ENCODE assay signal across 16 cellular contexts in the genomic region with DNA sequence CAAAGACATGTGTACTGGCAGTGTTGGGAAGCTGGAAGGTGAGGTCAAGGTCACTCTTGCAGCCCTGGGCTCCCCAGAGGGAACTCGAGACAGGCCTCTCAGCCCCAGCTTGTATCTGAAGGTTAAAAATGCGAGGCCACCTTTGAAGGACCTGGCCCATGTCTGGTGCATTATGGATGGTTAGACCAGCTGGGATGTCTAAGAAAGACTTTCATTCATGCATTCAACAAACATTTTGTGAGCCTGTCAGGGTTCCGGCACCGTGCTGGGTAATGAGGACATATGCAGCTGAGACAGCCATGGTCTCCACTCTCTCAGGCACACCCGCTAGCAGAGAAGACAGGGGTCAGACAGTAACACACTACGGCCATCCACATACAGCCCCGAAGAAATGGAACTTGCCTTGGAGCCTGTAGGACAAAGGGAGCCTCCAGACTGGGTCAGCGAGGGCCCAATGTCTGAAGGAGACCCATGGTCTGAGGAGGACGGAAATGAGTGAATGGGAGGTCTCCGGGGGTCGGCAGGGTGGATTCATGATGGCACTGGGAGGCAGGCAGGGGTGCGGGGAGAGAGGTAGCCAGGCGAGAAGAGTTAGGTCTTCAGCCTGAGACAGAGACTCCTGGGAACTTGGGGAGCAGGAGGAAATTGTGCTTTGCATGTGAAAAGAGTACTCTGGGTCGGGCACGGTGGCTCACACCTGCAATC. TPM values are rescaled to one million over a fixed set of nuclear protein-coding genes. Genes with fewer than 3 reads are reported as not detected.
DNase-seq lines count a peak whose midpoint lies in the region; ATAC-seq and TF ChIP-seq lines count a peak whose summit lies in the region.
"Had no signal": no experiment of that assay in that cellular context is flagged by ENCODE, and none has a peak within 500 bp of the region (broad histone marks: within the 10 kb centered on the region; RNA-seq: fewer than 3 reads in every experiment).

No MANE protein-coding gene starts in this region.

- intact Hi-C loops in CD14-positive monocyte (cut with micrococcal nuclease) = no loop called here
- intact Hi-C loops in dorsolateral prefrontal cortex (cut with DNase I) = no loop called here
- intact Hi-C loops in sciatic nerve (cut with DNase I) = no loop called here

- no peak for ATAC-seq in activated CD8-positive, alpha-beta memory T cell treated with anti-CD3 and anti-CD28 coated beads, Interleukin-2, amount 10 ng/mL, durations not matched to agents 7 days and 5 days
- ATAC-seq in sciatic nerve (no peak), GM19452 (IDR thresholded peaks at IDR 0.05; ENCODE audit: unreplicated experiment) (no peak)

- TF ChIP-seq CTCF in CD14-positive monocyte (IDR thresholded peaks at IDR 0.05) = no peak
- TF ChIP-seq CTCF in dorsolateral prefrontal cortex (IDR thresholded peaks at IDR 0.05 in 54 of 56, conservative IDR thresholded peaks at IDR 0.05 in 2 of 56; ENCODE audit: low read depth in 1 of 56, partially characterized antibody in 56 of 56) = no peak
- no peak for TF ChIP-seq CTCF in GM13977 (IDR thresholded peaks at IDR 0.05; ENCODE audit: extremely low read depth, insufficient read depth, missing control alignments)

- H3K4me3 Mint-ChIP-seq in activated CD8-positive, alpha-beta memory T cell treated with anti-CD3 and anti-CD28 coated beads, Interleukin-2, amount 10 ng/mL, durations not matched to agents 7 days and 5 days = no peak overlapping the region
- H3K4me3 Mint-ChIP-seq in CD14-positive monocyte = no peak overlapping the region
- H3K4me3 Mint-ChIP-seq: CD8-positive, alpha-beta memory T cell had no signal

- H3K27ac Mint-ChIP-seq in activated CD8-positive, alpha-beta memory T cell treated with anti-CD3 and anti-CD28 coated beads, Interleukin-2, amount 10 ng/mL, durations not matched to agents 7 days and 5 days = no peak overlapping the region
- no peak overlapping the region for H3K27ac Mint-ChIP-seq in CD14-positive monocyte
- H3K27ac Mint-ChIP-seq: CD8-positive, alpha-beta memory T cell had no signal

- no peak overlapping the region for H3K27ac ChIP-seq in dorsolateral prefrontal cortex
- H3K27ac ChIP-seq: 22Rv1, GM23248 had no signal

- H3K27me3 Mint-ChIP-seq in activated CD8-positive, alpha-beta memory T cell treated with anti-CD3 and anti-CD28 coated beads, Interleukin-2, amount 10 ng/mL, durations not matched to agents 7 days and 5 days = no peaks in the 10 kb centered on the region
- peaks cover 0 to 9% (median 2%) of the 10 kb centered on the region in 3 donors for H3K27me3 Mint-ChIP-seq in CD14-positive monocyte (ENCODE audit: low read depth in 3 of 3)

- no peaks in the 10 kb centered on the region for H3K27me3 ChIP-seq in dorsolateral prefrontal cortex

- no peak overlapping the region for H3K4me3 ChIP-seq in dorsolateral prefrontal cortex
- H3K4me3 ChIP-seq: GM23248 had no signal

- H3K9me3 Mint-ChIP-seq in activated CD8-positive, alpha-beta memory T cell treated with anti-CD3 and anti-CD28 coated beads, Interleukin-2, amount 10 ng/mL, durations not matched to agents 7 days and 5 days (ENCODE audit: low read depth) = no peaks in the 10 kb centered on the region
- H3K9me3 Mint-ChIP-seq in CD14-positive monocyte = peaks cover 0 to 4% (median 0%) of the 10 kb centered on the region in 7 donors

- H3K36me3 Mint-ChIP-seq in activated CD8-positive, alpha-beta memory T cell treated with anti-CD3 and anti-CD28 coated beads, Interleukin-2, amount 10 ng/mL, durations not matched to agents 7 days and 5 days = no peaks in the 10 kb centered on the region
- H3K36me3 Mint-ChIP-seq in CD14-positive monocyte = no peaks in the 10 kb centered on the region

- H3K4me1 Mint-ChIP-seq in activated CD8-positive, alpha-beta memory T cell treated with anti-CD3 and anti-CD28 coated beads, Interleukin-2, amount 10 ng/mL, durations not matched to agents 7 days and 5 days = no peaks in the 10 kb centered on the region
- no peaks in the 10 kb centered on the region for H3K4me1 Mint-ChIP-seq in CD14-positive monocyte
- H3K4me1 Mint-ChIP-seq: CD8-positive, alpha-beta memory T cell had no signal

- CTCF ChIA-PET in activated CD8-positive, alpha-beta memory T cell treated with anti-CD3 and anti-CD28 coated beads, Interleukin-2, amount 10 ng/mL, durations not matched to agents 7 days and 5 days (lab: Charles Lee) = interaction anchor here (0.7 kb wide), 1 partner anchor 9 kb away, joined by 3 read pairs; no protein-coding TSS in a partner anchor

- DNase-seq in activated CD8-positive, alpha-beta memory T cell treated with anti-CD3 and anti-CD28 coated beads, Interleukin-2, amount 50 U/mL, for 48 hours = peak; percentile 23
- no peak for DNase-seq in activated CD8-positive, alpha-beta memory T cell treated with anti-CD3 and anti-CD28 coated beads, Interleukin-2, amount 10 ng/mL, durations not matched to agents 7 days and 5 days
- DNase-seq in CD14-positive monocyte (ENCODE audit: low spot score) (peak; percentile 25), dorsolateral prefrontal cortex (peak in 7 of 10 donors; percentile 5 to 30 (median 23)), sciatic nerve (ENCODE audit: low spot score) (peak; percentile 35), glomerular visceral epithelial cell (ENCODE audit: extremely low spot score) (no peak), GM13977 (ENCODE audit: low spot score) (no peak)
- DNase-seq: CD8-positive, alpha-beta memory T cell; GM23248; H7 had no signal

- in situ Hi-C loops in GM13977 (cut with MboI; ENCODE audit: low pct_unique_long_range_greater_than_20kb, low sequenced_read_pairs, unreplicated experiment) = no loop called here

RNA-seq across cellular contexts. Expression of a gene that starts 19.0 kb away (rescaled TPM):
- total RNA-seq in activated CD8-positive, alpha-beta memory T cell treated with anti-CD3 and anti-CD28 coated beads, Interleukin-2, amount 10 ng/mL, durations not matched to agents 7 days and 5 days = not detected
- polyA plus RNA-seq in CD14-positive monocyte = not detected
- total RNA-seq in dorsolateral prefrontal cortex (10 to 100 TPM; 27.0 to 85.8 (median 42.8) TPM), sciatic nerve (not detected)
- total RNA-seq: A673; Caco-2; CD8-positive, alpha-beta memory T cell; Daoy; GM23248 had no signal
- polyA plus RNA-seq: BJ; CD8-positive, alpha-beta memory T cell; GM23248 had no signal

Comparison
In these comparisons a context has a peak if more than half of its experiments do, and no peak if none do; other contexts are left out.
1. DNase-seq: peak in activated CD8-positive, alpha-beta memory T cell treated with anti-CD3 and anti-CD28 coated beads, Interleukin-2, amount 50 U/mL, for 48 hours (single experiment), CD14-positive monocyte (single experiment), dorsolateral prefrontal cortex (7 of 10) and sciatic nerve (single experiment); none in activated CD8-positive, alpha-beta memory T cell treated with anti-CD3 and anti-CD28 coated beads, Interleukin-2, amount 10 ng/mL, durations not matched to agents 7 days and 5 days (single experiment), glomerular visceral epithelial cell (single experiment) and GM13977 (single experiment).
2. RNA of a gene that starts 19.0 kb away (total RNA-seq): 27.0 to 85.8 TPM in dorsolateral prefrontal cortex; not detected in activated CD8-positive, alpha-beta memory T cell treated with anti-CD3 and anti-CD28 coated beads, Interleukin-2, amount 10 ng/mL, durations not matched to agents 7 days and 5 days and not detected in sciatic nerve (single experiment); every median in the first group is over 10 times any median in the second.